9 cellular contexts compared by ENCODE assay signal in genomic region chr7:117715784-117716445, GRCh38.
DNase-seq lines count a peak whose midpoint lies in the region; ATAC-seq, FAIRE-seq and TF ChIP-seq lines count a peak whose summit lies in the region.
"Had no signal": no experiment of that assay in that cellular context is flagged by ENCODE, and none has a peak within 500 bp of the region (broad histone marks: within the 10 kb centered on the region; RNA-seq: fewer than 3 reads in every experiment).

No MANE protein-coding gene starts in this region.

- CTCF ChIA-PET in OCI-LY7 (lab: Charles Lee; ENCODE audit: unreplicated experiment): no interaction called here
- CTCF ChIA-PET in naive thymus-derived CD4-positive, alpha-beta T cell (lab: Charles Lee): no interaction called here

- ATAC-seq in GM21576 (IDR thresholded peaks at IDR 0.05; ENCODE audit: unreplicated experiment): peak; percentile 83
- no peak for ATAC-seq in naive thymus-derived CD4-positive, alpha-beta T cell

- H3K4me1 Mint-ChIP-seq in naive thymus-derived CD4-positive, alpha-beta T cell: peaks cover 0 to 8% (median 0%) of the 10 kb centered on the region in 7 donors

- FAIRE-seq in HTR-8/SVneo (lab: Jason Lieb, UNC): no peak

- no peaks in the 10 kb centered on the region for H4K20me1 ChIP-seq in OCI-LY7 (ENCODE audit: insufficient read depth, low read length)
- H4K20me1 ChIP-seq: BLaER1 had no signal

- no peak overlapping the region for H3K4me3 ChIP-seq in OCI-LY7 (ENCODE audit: low read depth, low read length, poor library complexity, severe bottlenecking)
- no peak overlapping the region for H3K4me3 ChIP-seq in naive thymus-derived CD4-positive, alpha-beta T cell (ENCODE audit: low read length)
- H3K4me3 ChIP-seq: BLaER1 had no signal

- H3K9me3 Mint-ChIP-seq in naive thymus-derived CD4-positive, alpha-beta T cell: peaks cover 0 to 3% (median 0%) of the 10 kb centered on the region in 11 donors

- no TSS peak for BruUV-seq in OCI-LY7 (replicated peaks; lab: Mats Ljungman, UMichigan)

- no peaks in the 10 kb centered on the region for H3K36me3 Mint-ChIP-seq in naive thymus-derived CD4-positive, alpha-beta T cell

- no peak overlapping the region for H2AFZ ChIP-seq in OCI-LY7 (ENCODE audit: low read length)

- TF ChIP-seq CTCF in OCI-LY7 (conservative IDR thresholded peaks at IDR 0.05; ENCODE audit: low read length): peak; percentile 72

- no peak overlapping the region for H3K4me3 Mint-ChIP-seq in naive thymus-derived CD4-positive, alpha-beta T cell

- H3K36me3 ChIP-seq in OCI-LY7 (ENCODE audit: insufficient read depth, low read length): no peaks in the 10 kb centered on the region
- H3K36me3 ChIP-seq in naive thymus-derived CD4-positive, alpha-beta T cell (ENCODE audit: control insufficient read depth in 2 of 3, insufficient read depth in 3 of 3, low read length in 3 of 3): no peaks in the 10 kb centered on the region
- H3K36me3 ChIP-seq: BLaER1 had no signal

- H3K9me3 ChIP-seq in OCI-LY7 (ENCODE audit: low read length): no peaks in the 10 kb centered on the region
- H3K9me3 ChIP-seq in naive thymus-derived CD4-positive, alpha-beta T cell (ENCODE audit: control insufficient read depth in 2 of 3, low read length in 3 of 3): no peaks in the 10 kb centered on the region
- H3K9me3 ChIP-seq: BLaER1 had no signal

- DNase-seq in NCI-H1436 (lab: John Stamatoyannopoulos, UW): peak; percentile 10
- no peak for DNase-seq in NCI-H1436 treated with DMSO at 0.1 percent for 48 hours (lab: John Stamatoyannopoulos, UW)
- peak; percentile 68 for DNase-seq in HTR-8/SVneo (ENCODE audit: insufficient read length, low spot score)
- DNase-seq in OCI-LY7 (ENCODE audit: low spot score): peak; percentile 40
- DNase-seq in epidermal melanocyte (ENCODE audit: insufficient read length, low spot score): peak; percentile 71
- DNase-seq in myocyte (ENCODE audit: low read depth): peak; percentile 72
- DNase-seq in naive thymus-derived CD4-positive, alpha-beta T cell: no peak

- POLR2A ChIA-PET in OCI-LY7 (lab: Charles Lee): no interaction called here
- POLR2A ChIA-PET in naive thymus-derived CD4-positive, alpha-beta T cell (lab: Charles Lee): no interaction called here

- no peaks in the 10 kb centered on the region for H3K4me1 ChIP-seq in OCI-LY7 (ENCODE audit: insufficient read depth, low read length, poor library complexity, severe bottlenecking)
- no peaks in the 10 kb centered on the region for H3K4me1 ChIP-seq in naive thymus-derived CD4-positive, alpha-beta T cell (ENCODE audit: control insufficient read depth in 2 of 2, insufficient read depth in 2 of 2, low read length in 2 of 2)
- H3K4me1 ChIP-seq: BLaER1 had no signal

- H3K79me2 ChIP-seq in OCI-LY7 (ENCODE audit: insufficient read depth, low read depth, low read length): no peaks in the 10 kb centered on the region

- H3K27ac Mint-ChIP-seq in naive thymus-derived CD4-positive, alpha-beta T cell: no peak overlapping the region

- H3K4me2 ChIP-seq in OCI-LY7 (ENCODE audit: low read length): no peak overlapping the region
- H3K4me2 ChIP-seq: BLaER1 had no signal

- H3K9me2 ChIP-seq in OCI-LY7 (ENCODE audit: insufficient read depth, low read length): no peaks in the 10 kb centered on the region

- H3K27ac ChIP-seq in OCI-LY7 (ENCODE audit: low read depth, low read length, poor library complexity, severe bottlenecking): no peak overlapping the region
- H3K27ac ChIP-seq in naive thymus-derived CD4-positive, alpha-beta T cell (ENCODE audit: low read depth, low read length): no peak overlapping the region
- H3K27ac ChIP-seq: BLaER1 had no signal

- H3K27me3 Mint-ChIP-seq in naive thymus-derived CD4-positive, alpha-beta T cell: peaks cover 0 to 9% (median 7%) of the 10 kb centered on the region in 5 donors

- no peaks in the 10 kb centered on the region for H3K27me3 ChIP-seq in naive thymus-derived CD4-positive, alpha-beta T cell (ENCODE audit: control insufficient read depth in 2 of 2, insufficient read depth in 2 of 2, low read length in 2 of 2)
- H3K27me3 ChIP-seq: BLaER1 had no signal

- intact Hi-C loops in OCI-LY7 (cut with micrococcal nuclease; ENCODE audit: unreplicated experiment): no loop called here
- intact Hi-C loops in naive thymus-derived CD4-positive, alpha-beta T cell (cut with micrococcal nuclease): loop anchor here in 1 of 2 donors (1.0 to 5.0 kb wide), 3 partner anchors 257 to 503 kb away; no protein-coding TSS in a partner anchor

Comparison
In these comparisons a context has a peak if more than half of its experiments do, and no peak if none do; other contexts are left out.
1. DNase-seq: peak in NCI-H1436 (single experiment), HTR-8/SVneo (single experiment), OCI-LY7 (single experiment), epidermal melanocyte (single experiment) and myocyte (single experiment); none in NCI-H1436 treated with DMSO at 0.1 percent for 48 hours (single experiment) and naive thymus-derived CD4-positive, alpha-beta T cell (0 of 9).